26 cellular contexts compared by ENCODE assay signal in the genomic region with DNA sequence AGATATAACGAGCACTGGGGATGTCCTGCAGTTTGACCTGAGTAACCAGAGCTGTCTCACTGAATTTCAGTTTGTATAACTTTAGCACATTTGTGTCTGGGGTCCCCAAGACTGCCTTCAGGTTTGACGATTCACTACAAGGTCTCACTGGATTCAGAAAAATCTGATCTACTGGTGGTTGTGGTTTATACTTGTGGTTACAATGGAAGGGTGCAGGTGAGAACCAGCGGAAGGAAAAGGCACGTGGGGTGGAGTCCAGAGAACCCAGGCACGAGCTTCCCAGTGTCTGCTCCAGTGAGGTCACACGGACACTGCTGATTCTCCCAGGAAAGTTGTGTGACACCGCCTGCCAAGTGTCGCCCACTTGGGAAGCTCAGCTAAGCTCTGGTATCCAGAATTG.
DNase-seq lines count a peak whose midpoint lies in the region; ATAC-seq, FAIRE-seq and TF ChIP-seq lines count a peak whose summit lies in the region.
"Had no signal": no experiment of that assay in that cellular context is flagged by ENCODE, and none has a peak within 500 bp of the region (broad histone marks: within the 10 kb centered on the region; RNA-seq: fewer than 3 reads in every experiment).

No MANE protein-coding gene starts in this region.

- H3K36me3 ChIP-seq in CD4-positive, alpha-beta memory T cell (ENCODE audit: insufficient read depth, low read length), result peaks cover 12% of the 10 kb centered on the region
- peaks cover 0 to 5% (median 1%) of the 10 kb centered on the region in 4 experiments; a peak in 3 of 8 replicates for H3K36me3 ChIP-seq in H1 (ENCODE audit: control insufficient read depth in 2 of 4, insufficient read depth in 4 of 4, low read length in 3 of 4)
- H3K36me3 ChIP-seq: SJCRH30 had no signal

- no peak overlapping the region for H2BK12ac ChIP-seq in H1 (ENCODE audit: low read depth, low read length)

- no peak overlapping the region for H3K4me3 ChIP-seq in CD4-positive, alpha-beta memory T cell (ENCODE audit: low read length in 2 of 2)
- no peak overlapping the region for H3K4me3 ChIP-seq in H1 (ENCODE audit: extremely low read depth in 1 of 4, insufficient read depth in 2 of 4, low read depth in 3 of 4, low read length in 4 of 4)
- H3K4me3 ChIP-seq: K562, PC-9, SJCRH30 had no signal

- no peak overlapping the region for H3K4me3 Mint-ChIP-seq in activated CD4-positive, alpha-beta T cell treated with anti-CD3 and anti-CD28 coated beads, Interleukin-2, amount 10 ng/mL, durations not matched to agents 7 days and 5 days
- H3K4me3 Mint-ChIP-seq in activated CD4-positive, alpha-beta T cell treated with anti-CD3 and anti-CD28 coated beads, Interleukin-2, amount 10 ng/mL, durations not matched to agents 24 days and 14 days, result no peak overlapping the region
- H3K4me3 Mint-ChIP-seq in CD4-positive, alpha-beta memory T cell, result peak overlapping the region in 5 of 8 donors; percentile 18 to 52 (median 44)
- peak overlapping the region; percentile 62 for H3K4me3 Mint-ChIP-seq in T-helper 17 cell
- H3K4me3 Mint-ChIP-seq: B cell had no signal

- peaks cover 6% of the 10 kb centered on the region for H3K9me3 Mint-ChIP-seq in activated CD4-positive, alpha-beta T cell treated with anti-CD3 and anti-CD28 coated beads, Interleukin-2, amount 10 ng/mL, durations not matched to agents 7 days and 5 days
- no peaks in the 10 kb centered on the region for H3K9me3 Mint-ChIP-seq in activated CD4-positive, alpha-beta T cell treated with anti-CD3 and anti-CD28 coated beads, Interleukin-2, amount 10 ng/mL, durations not matched to agents 24 days and 14 days
- peaks cover 0 to 6% (median 3%) of the 10 kb centered on the region in 8 donors for H3K9me3 Mint-ChIP-seq in CD4-positive, alpha-beta memory T cell

- H2AFZ ChIP-seq in H1 (ENCODE audit: low read length), result no peak overlapping the region
- H2AFZ ChIP-seq: PC-9 had no signal

- peaks cover 62% of the 10 kb centered on the region for H3K36me3 Mint-ChIP-seq in activated CD4-positive, alpha-beta T cell treated with anti-CD3 and anti-CD28 coated beads, Interleukin-2, amount 10 ng/mL, durations not matched to agents 7 days and 5 days (ENCODE audit: low read depth)
- H3K36me3 Mint-ChIP-seq in activated CD4-positive, alpha-beta T cell treated with anti-CD3 and anti-CD28 coated beads, Interleukin-2, amount 10 ng/mL, durations not matched to agents 24 days and 14 days (ENCODE audit: low read depth), result peaks cover 51% of the 10 kb centered on the region
- peaks cover 69 to 72% of the 10 kb centered on the region in 2 donors for H3K36me3 Mint-ChIP-seq in CD4-positive, alpha-beta memory T cell
- H3K36me3 Mint-ChIP-seq in T-helper 17 cell (ENCODE audit: low read depth), result peaks cover 2% of the 10 kb centered on the region

- TF ChIP-seq RAD21 in H1 (IDR thresholded peaks at IDR 0.05 in 1 of 2, conservative IDR thresholded peaks at IDR 0.05 in 1 of 2; ENCODE audit: low read depth in 2 of 2, low read length in 2 of 2), result no peak

- no peak for TF ChIP-seq CTCF in H1 (IDR thresholded peaks at IDR 0.05; ENCODE audit: control extremely low read depth in 1 of 3, insufficient read depth in 1 of 3, low read depth in 1 of 3, low read length in 3 of 3)

- H4K5ac ChIP-seq in H1 (ENCODE audit: insufficient read length, low read depth, low read length), result no peak overlapping the region

- no peaks in the 10 kb centered on the region for H4K20me1 ChIP-seq in H1 (replicated peaks in 1 of 2; ENCODE audit: control insufficient read depth in 1 of 2, insufficient read depth in 2 of 2, low read length in 2 of 2)

- H3K9ac ChIP-seq in H1 (replicated peaks in 1 of 4; ENCODE audit: extremely low read depth in 1 of 4, low read depth in 3 of 4, low read length in 3 of 4), result no peak overlapping the region

- H3K27ac Mint-ChIP-seq in activated CD4-positive, alpha-beta T cell treated with anti-CD3 and anti-CD28 coated beads, Interleukin-2, amount 10 ng/mL, durations not matched to agents 7 days and 5 days, result no peak overlapping the region
- no peak overlapping the region for H3K27ac Mint-ChIP-seq in activated CD4-positive, alpha-beta T cell treated with anti-CD3 and anti-CD28 coated beads, Interleukin-2, amount 10 ng/mL, durations not matched to agents 24 days and 14 days
- H3K27ac Mint-ChIP-seq in CD4-positive, alpha-beta memory T cell, result peak overlapping the region in 1 of 7 donors; percentile 48
- H3K27ac Mint-ChIP-seq in T-helper 17 cell, result peak overlapping the region; percentile 29
- H3K27ac Mint-ChIP-seq: B cell had no signal

- peaks cover 48% of the 10 kb centered on the region for H3K4me1 Mint-ChIP-seq in activated CD4-positive, alpha-beta T cell treated with anti-CD3 and anti-CD28 coated beads, Interleukin-2, amount 10 ng/mL, durations not matched to agents 7 days and 5 days
- peaks cover 29% of the 10 kb centered on the region for H3K4me1 Mint-ChIP-seq in activated CD4-positive, alpha-beta T cell treated with anti-CD3 and anti-CD28 coated beads, Interleukin-2, amount 10 ng/mL, durations not matched to agents 24 days and 14 days
- H3K4me1 Mint-ChIP-seq in CD4-positive, alpha-beta memory T cell, result peaks cover 31 to 54% (median 43%) of the 10 kb centered on the region in 4 donors
- H3K4me1 Mint-ChIP-seq in T-helper 17 cell, result peaks cover 26% of the 10 kb centered on the region
- H3K4me1 Mint-ChIP-seq: B cell had no signal

- intact Hi-C loops in activated CD4-positive, alpha-beta T cell treated with anti-CD3 and anti-CD28 coated beads, Interleukin-2, amount 10 ng/mL, durations not matched to agents 24 days and 14 days (cut with micrococcal nuclease), result no loop called here
- intact Hi-C loops in CD4-positive, alpha-beta memory T cell (cut with micrococcal nuclease), result no loop called here

- H3K56ac ChIP-seq in H1 (replicated peaks; ENCODE audit: insufficient read length, low read depth, low read length), result no peak overlapping the region

- no peak for TF ChIP-seq EP300 in H1 (IDR thresholded peaks at IDR 0.05; ENCODE audit: borderline replicate concordance in 1 of 2, low read depth in 2 of 2, low read length in 2 of 2)

- H3K14ac ChIP-seq in H1 (ENCODE audit: insufficient read length), result no peak overlapping the region

- POLR2A ChIA-PET in activated CD4-positive, alpha-beta T cell treated with anti-CD3 and anti-CD28 coated beads, Interleukin-2, amount 10 ng/mL, durations not matched to agents 7 days and 5 days (lab: Charles Lee), result no interaction called here
- POLR2A ChIA-PET in CD4-positive, alpha-beta memory T cell (lab: Charles Lee; ENCODE audit: partially characterized antibody), result interaction anchor here (0.7 kb wide), 1 partner anchor 38 kb away, joined by 3 read pairs; no protein-coding TSS in a partner anchor
- POLR2A ChIA-PET in H1 (lab: Charles Lee; ENCODE audit: partially characterized antibody), result interaction anchor here (0.9 kb wide), 1 partner anchor 10 kb away, joined by 3 read pairs; no protein-coding TSS in a partner anchor

- no peak overlapping the region for H3K18ac ChIP-seq in H1 (ENCODE audit: extremely low read depth, low read length)

- H3K9me3 ChIP-seq in CD4-positive, alpha-beta memory T cell (ENCODE audit: control insufficient read depth in 1 of 2, low read length in 2 of 2), result no peaks in the 10 kb centered on the region
- H3K9me3 ChIP-seq in T-helper 17 cell (ENCODE audit: control insufficient read depth, low read length, poor library complexity, severe bottlenecking) (no peaks in the 10 kb centered on the region), H1 (ENCODE audit: insufficient read depth in 2 of 2, low read depth in 1 of 2, low read length in 1 of 2) (0 out of 4 replicates have a peak, but pooled peaks cover 2 to 3% of the 10 kb centered on the region in 2 experiments)
- H3K9me3 ChIP-seq: SJCRH30 had no signal

- H3K27me3 Mint-ChIP-seq in activated CD4-positive, alpha-beta T cell treated with anti-CD3 and anti-CD28 coated beads, Interleukin-2, amount 10 ng/mL, durations not matched to agents 7 days and 5 days, result no peaks in the 10 kb centered on the region
- no peaks in the 10 kb centered on the region for H3K27me3 Mint-ChIP-seq in activated CD4-positive, alpha-beta T cell treated with anti-CD3 and anti-CD28 coated beads, Interleukin-2, amount 10 ng/mL, durations not matched to agents 24 days and 14 days
- no peaks in the 10 kb centered on the region for H3K27me3 Mint-ChIP-seq in CD4-positive, alpha-beta memory T cell
- H3K27me3 Mint-ChIP-seq in T-helper 17 cell, result no peaks in the 10 kb centered on the region
- H3K27me3 Mint-ChIP-seq: B cell had no signal

- CTCF ChIA-PET in activated CD4-positive, alpha-beta T cell treated with anti-CD3 and anti-CD28 coated beads, Interleukin-2, amount 10 ng/mL, durations not matched to agents 7 days and 5 days (lab: Charles Lee), result interaction anchor here (1.0 to 1.6 kb wide), 2 partner anchors 17 to 51 kb away, joined by 3 to 4 read pairs; no protein-coding TSS in a partner anchor
- CTCF ChIA-PET in CD4-positive, alpha-beta memory T cell (lab: Charles Lee; ENCODE audit: partially characterized antibody), result no interaction called here
- CTCF ChIA-PET in H1 (lab: Charles Lee; ENCODE audit: partially characterized antibody), result interaction anchor here (1.1 to 2.1 kb wide), 4 partner anchors 9 to 36 kb away, joined by 3 to 9 read pairs (median 4); no protein-coding TSS in a partner anchor

- H4K91ac ChIP-seq in H1 (replicated peaks; ENCODE audit: insufficient read length, low read length), result no peak overlapping the region

- no peak overlapping the region for H3K23ac ChIP-seq in H1 (ENCODE audit: insufficient read length)

- no peak overlapping the region for H2AK5ac ChIP-seq in H1 (ENCODE audit: low read depth, low read length)

- H3K27me3 ChIP-seq in CD4-positive, alpha-beta memory T cell (ENCODE audit: insufficient read depth, low read length), result no peaks in the 10 kb centered on the region
- no peaks in the 10 kb centered on the region for H3K27me3 ChIP-seq in H1 (replicated peaks in 1 of 4; ENCODE audit: control insufficient read depth in 3 of 4, extremely low read depth in 1 of 4, insufficient read depth in 3 of 4, low read length in 3 of 4)
- H3K27me3 ChIP-seq: SJCRH30 had no signal

- no peak overlapping the region for H3K27ac ChIP-seq in CD4-positive, alpha-beta memory T cell (ENCODE audit: low read depth, low read length)
- H3K27ac ChIP-seq in H1 (ENCODE audit: low read depth, low read length), result no peak overlapping the region
- H3K27ac ChIP-seq: 22Rv1, C4-2B, PC-9, SJCRH30 had no signal

- H3K23me2 ChIP-seq in H1 (ENCODE audit: low read depth, low read length), result no peaks in the 10 kb centered on the region

- peak overlapping the region; percentile 37; the same call in 1 of the 2 replicates for H4K8ac ChIP-seq in H1 (ENCODE audit: extremely low read depth, insufficient read depth, low read length)

- DNase-seq in activated CD4-positive, alpha-beta T cell treated with anti-CD3 and anti-CD28 coated beads, Interleukin-2, amount 10 ng/mL, durations not matched to agents 7 days and 5 days, result peak; percentile 18
- no peak for DNase-seq in activated CD4-positive, alpha-beta T cell treated with anti-CD3 and anti-CD28 coated beads, Interleukin-2, amount 10 ng/mL, durations not matched to agents 24 days and 14 days
- DNase-seq in CD4-positive, alpha-beta memory T cell, result no peak
- DNase-seq in T-helper 17 cell, result no peak
- DNase-seq in H1 (ENCODE audit: low read depth in 1 of 2, low spot score in 2 of 2), result no peak
- no peak for DNase-seq in H4 (ENCODE audit: low spot score)
- no peak for DNase-seq in superior temporal gyrus (ENCODE audit: extremely low spot score)
- no peak for DNase-seq in NCI-H2227 treated with DMSO at 0.1 percent for 48 hours (lab: John Stamatoyannopoulos, UW)
- DNase-seq: GOT3, MV-4-11, NCI-H1105 treated with DMSO at 0.1 percent for 48 hours, NCI-H2029, NCI-H446 treated with DMSO at 0.1 percent for 48 hours, NCI-H526, NCI-H82, PC-9, SJCRH30 had no signal

- no peaks in the 10 kb centered on the region for H3K79me1 ChIP-seq in H1 (ENCODE audit: low read depth, low read length)

- WGBS in H1 (ENCODE audit: extremely low coverage in 1 of 2, insufficient coverage in 1 of 2, insufficient read length in 1 of 2, insufficient replicate concordance in 2 of 2, low coverage in 1 of 2, low lambda C conversion rate in 2 of 2, missing lambda C conversion rate in 1 of 2), 2 experiments, result 92% methylated on average over 8 of the region's 8 CpGs; no CpG with 5 or more reads in 1 of the 2 experiments

- no peak overlapping the region for H3K4ac ChIP-seq in H1 (replicated peaks; ENCODE audit: insufficient read length, low read depth, low read length)

- H2BK20ac ChIP-seq in H1 (ENCODE audit: low read length), result no peak overlapping the region

- H3K79me2 ChIP-seq in H1 (ENCODE audit: control insufficient read depth in 1 of 2, insufficient read depth in 2 of 2, low read length in 2 of 2), result no peaks in the 10 kb centered on the region

- no peak for TF ChIP-seq POLR2A in H1 (IDR thresholded peaks at IDR 0.05; ENCODE audit: control extremely low read depth in 1 of 2, low read depth in 2 of 2, low read length in 2 of 2)

- peak; percentile 30 for ATAC-seq in T-helper 17 cell
- ATAC-seq: HCT116, HepG2, K562, Right ventricle myocardium inferior, SK-N-SH treated with all-trans-retinoic acid at 6 μM for 48 hours had no signal

- no peak for FAIRE-seq in H1 (lab: Jason Lieb, UNC)
- FAIRE-seq: G401.6, HepG2, K562 had no signal

- no peak overlapping the region for H2BK15ac ChIP-seq in H1 (ENCODE audit: low read length)

- H2BK120ac ChIP-seq in H1 (replicated peaks; ENCODE audit: low read depth, low read length), result no peak overlapping the region

- H2BK5ac ChIP-seq in H1 (ENCODE audit: low read depth, low read length), result no peak overlapping the region

- peaks cover 23% of the 10 kb centered on the region for H3K4me1 ChIP-seq in CD4-positive, alpha-beta memory T cell (ENCODE audit: insufficient read depth, low read length)
- no peaks in the 10 kb centered on the region for H3K4me1 ChIP-seq in H1 (replicated peaks in 1 of 4; ENCODE audit: control insufficient read depth in 3 of 4, insufficient read depth in 4 of 4, low read length in 3 of 4)

- H3K4me2 ChIP-seq in H1 (ENCODE audit: insufficient read depth in 1 of 2, low read depth in 2 of 2, low read length in 2 of 2), result no peak overlapping the region
- H3K4me2 ChIP-seq: PC-9 had no signal

Comparison
In these comparisons a context has a peak if more than half of its experiments do, and no peak if none do; other contexts are left out.
1. H3K4me3 Mint-ChIP-seq: peak in CD4-positive, alpha-beta memory T cell (5 of 8) and T-helper 17 cell (single experiment); none in activated CD4-positive, alpha-beta T cell treated with anti-CD3 and anti-CD28 coated beads, Interleukin-2, amount 10 ng/mL, durations not matched to agents 7 days and 5 days (single experiment) and activated CD4-positive, alpha-beta T cell treated with anti-CD3 and anti-CD28 coated beads, Interleukin-2, amount 10 ng/mL, durations not matched to agents 24 days and 14 days (single experiment).